ENCODE assay signal across 9 cellular contexts in the genomic region with DNA sequence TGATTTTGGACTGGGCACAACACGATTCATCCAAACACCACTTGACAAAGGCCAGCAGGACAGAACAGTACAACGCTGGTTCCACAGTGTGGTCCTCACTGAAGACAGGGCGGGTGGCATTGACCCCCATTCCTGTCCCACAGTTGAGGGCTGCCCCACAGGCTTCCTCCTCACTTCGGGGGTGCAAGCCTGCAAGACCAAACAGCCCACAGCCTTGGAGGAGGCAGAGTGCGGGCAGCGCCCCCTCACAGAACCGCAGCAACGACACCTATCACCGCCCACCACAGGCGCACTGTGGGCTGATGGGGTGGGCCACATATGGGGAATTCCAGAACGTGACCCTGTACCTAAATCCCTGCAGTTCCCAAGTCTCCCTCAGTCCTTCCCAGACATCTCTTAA.
"Had no signal": no experiment of that assay in that cellular context is flagged by ENCODE, and none has a peak within 500 bp of the region (broad histone marks: within the 10 kb centered on the region; RNA-seq: fewer than 3 reads in every experiment).

No MANE protein-coding gene starts in this region.

- FAIRE-seq: HepG2, K562 had no signal

- H3K27ac ChIP-seq: GM23248, HL-60 had no signal

- H3K27ac Mint-ChIP-seq: HFFc6 had no signal

- DNase-seq: GM23248, GOT3, H7, HFFc6 had no signal

- H3K4me3 ChIP-seq: GM23248, HAP-1, K562 had no signal

- H3K9ac ChIP-seq: GM23248 had no signal

- H2AFZ ChIP-seq: GM23248 had no signal

- H3K4me1 ChIP-seq: HAP-1 had no signal

- H3K9me3 ChIP-seq: HAP-1 had no signal

- ATAC-seq: HCT116, HepG2, K562 had no signal

- H3K36me3 ChIP-seq: HAP-1 had no signal

- H3K4me3 Mint-ChIP-seq: HFFc6 had no signal
